Comparison of ENCODE assay signal across 8 cellular contexts in the genomic region with DNA sequence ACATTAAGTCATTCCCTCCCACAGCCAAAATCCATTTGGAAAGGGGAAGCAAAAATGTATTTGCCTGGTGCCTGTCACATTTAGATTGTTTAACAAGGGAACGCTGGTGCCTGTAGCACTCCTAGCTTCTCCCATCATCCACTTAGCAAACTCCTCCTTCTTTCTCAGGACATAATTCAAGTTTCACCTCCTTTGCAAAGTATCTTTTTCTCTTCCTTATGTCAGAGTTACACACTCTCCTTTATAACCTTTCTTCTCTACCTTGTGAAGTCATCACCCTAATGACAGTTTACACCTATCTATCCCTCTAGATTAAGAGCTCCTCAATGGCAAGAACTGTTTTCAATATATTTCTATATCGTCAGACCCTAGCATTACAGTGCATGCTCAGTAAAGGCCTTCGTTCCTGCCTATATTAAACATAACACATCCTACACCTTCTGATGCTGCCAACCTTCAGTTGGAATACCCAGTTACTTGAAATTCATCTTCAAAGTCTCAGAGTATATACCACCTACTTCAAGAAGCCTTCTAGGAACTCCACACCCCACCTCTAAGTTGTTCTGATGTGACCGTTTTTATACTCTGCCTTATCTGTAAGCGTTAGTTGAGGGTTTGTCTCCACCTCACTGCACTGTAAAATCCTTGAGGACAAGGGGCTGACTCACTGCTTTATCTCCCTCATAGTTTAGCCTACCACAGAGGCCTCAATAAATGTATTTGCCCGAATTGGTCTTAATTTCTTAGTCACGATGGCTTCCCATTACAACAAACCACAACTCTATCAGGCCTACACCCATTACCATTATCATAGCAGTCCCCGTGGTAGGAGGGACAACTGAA. TPM values are rescaled to one million over a fixed set of nuclear protein-coding genes. Genes with fewer than 3 reads are reported as not detected.
DNase-seq lines count a peak whose midpoint lies in the region; ATAC-seq and TF ChIP-seq lines count a peak whose summit lies in the region.

No MANE protein-coding gene starts in this region.

- H3K4me1 Mint-ChIP-seq in CD4-positive, alpha-beta T cell (ENCODE audit: low read depth), result peaks cover 50% of the 10 kb centered on the region
- peaks cover 52% of the 10 kb centered on the region for H3K4me1 Mint-ChIP-seq in central memory CD8-positive, alpha-beta T cell
- H3K4me1 Mint-ChIP-seq in naive thymus-derived CD8-positive, alpha-beta T cell, result peaks cover 24 to 53% (median 45%) of the 10 kb centered on the region in 4 donors

- POLR2A ChIA-PET in CD4-positive, alpha-beta T cell (lab: Charles Lee), result interaction anchor here (1.0 to 1.8 kb wide), 6 partner anchors 9 to 210 kb away, joined by 3 to 5 read pairs (median 3); no protein-coding TSS in a partner anchor
- POLR2A ChIA-PET in naive thymus-derived CD8-positive, alpha-beta T cell (lab: Charles Lee), result interaction anchor here (0.8 to 2.4 kb wide), 5 partner anchors 10 to 90 kb away, joined by 3 to 11 read pairs (median 5); no protein-coding TSS in a partner anchor

- H3K36me3 ChIP-seq in MG63, result 0 out of 2 replicates have a peak, but pooled peaks cover 2% of the 10 kb centered on the region

- intact Hi-C loops in CD4-positive, alpha-beta T cell (cut with DNase I, micrococcal nuclease), result loop anchor here (5.0 to 10.0 kb wide), 6 partner anchors 55 to 545 kb away; partner anchors contain the start of genes BTF3L4 (in 1 of the 2), CDKN2C (in 1 of the 2), OSBPL9 (in 1 of the 2) and RNF11 (in 1 of the 2)

- ATAC-seq in CD4-positive, alpha-beta T cell (ENCODE audit: poor library complexity), result no peak
- no peak for ATAC-seq in central memory CD8-positive, alpha-beta T cell (replicated peaks; ENCODE audit: extremely low read depth, poor library complexity, severe bottlenecking)
- no peak for ATAC-seq in naive thymus-derived CD8-positive, alpha-beta T cell
- ATAC-seq in GM19023 (IDR thresholded peaks at IDR 0.05; ENCODE audit: unreplicated experiment), result no peak

- peak overlapping the region; percentile 79 for H3K27ac Mint-ChIP-seq in CD4-positive, alpha-beta T cell
- H3K27ac Mint-ChIP-seq in central memory CD8-positive, alpha-beta T cell (ENCODE audit: low read depth), result peak overlapping the region; percentile 86
- H3K27ac Mint-ChIP-seq in naive thymus-derived CD8-positive, alpha-beta T cell, result peak overlapping the region; percentile 12 to 90 (median 75)

- TF ChIP-seq CTCF in CD4-positive, alpha-beta T cell (IDR thresholded peaks at IDR 0.05), result no peak

- H3K36me3 Mint-ChIP-seq in CD4-positive, alpha-beta T cell (ENCODE audit: low read depth), result peaks cover 8% of the 10 kb centered on the region
- peaks cover 15% of the 10 kb centered on the region for H3K36me3 Mint-ChIP-seq in central memory CD8-positive, alpha-beta T cell (ENCODE audit: insufficient read depth)
- H3K36me3 Mint-ChIP-seq in naive thymus-derived CD8-positive, alpha-beta T cell, result no peaks in the 10 kb centered on the region

- CTCF ChIA-PET in CD4-positive, alpha-beta T cell (lab: Charles Lee), result interaction anchor here (0.5 kb wide), 1 partner anchor 207 kb away, joined by 3 read pairs; no protein-coding TSS in a partner anchor

- no peak for DNase-seq in CD4-positive, alpha-beta T cell
- peak; percentile 94 for DNase-seq in M059J (ENCODE audit: low read depth)
- no peak for DNase-seq in central memory CD8-positive, alpha-beta T cell (ENCODE audit: low spot score in 2 of 2)
- peak in 2 of 10 donors; percentile 14 to 20 for DNase-seq in naive thymus-derived CD8-positive, alpha-beta T cell
- no peak for DNase-seq in HuH-7.5 (ENCODE audit: low spot score)
- no peak for DNase-seq in pons (ENCODE audit: low spot score)
- DNase-seq in MG63, result no peak

- no peak overlapping the region for H3K4me3 ChIP-seq in MG63

- no peaks in the 10 kb centered on the region for H3K9me3 Mint-ChIP-seq in CD4-positive, alpha-beta T cell
- no peaks in the 10 kb centered on the region for H3K9me3 Mint-ChIP-seq in central memory CD8-positive, alpha-beta T cell
- no peaks in the 10 kb centered on the region for H3K9me3 Mint-ChIP-seq in naive thymus-derived CD8-positive, alpha-beta T cell

- no peaks in the 10 kb centered on the region for H3K9me3 ChIP-seq in CD4-positive, alpha-beta T cell (ENCODE audit: control insufficient read depth, low read length)
- no peaks in the 10 kb centered on the region for H3K9me3 ChIP-seq in MG63

- peak overlapping the region; percentile 2 for H3K27ac ChIP-seq in CD4-positive, alpha-beta T cell (ENCODE audit: low read depth, low read length)

- no peaks in the 10 kb centered on the region for H3K27me3 Mint-ChIP-seq in CD4-positive, alpha-beta T cell
- no peaks in the 10 kb centered on the region for H3K27me3 Mint-ChIP-seq in central memory CD8-positive, alpha-beta T cell
- no peaks in the 10 kb centered on the region for H3K27me3 Mint-ChIP-seq in naive thymus-derived CD8-positive, alpha-beta T cell

- H3K4me3 Mint-ChIP-seq in CD4-positive, alpha-beta T cell, result peak overlapping the region; percentile 85
- H3K4me3 Mint-ChIP-seq in central memory CD8-positive, alpha-beta T cell, result peak overlapping the region; percentile 95
- peak overlapping the region; percentile 44 to 89 (median 70) for H3K4me3 Mint-ChIP-seq in naive thymus-derived CD8-positive, alpha-beta T cell

- no peaks in the 10 kb centered on the region for H3K27me3 ChIP-seq in CD4-positive, alpha-beta T cell (ENCODE audit: control insufficient read depth, insufficient read depth, low read length)
- H3K27me3 ChIP-seq in MG63, result no peaks in the 10 kb centered on the region

RNA-seq across cellular contexts. Expression of gene EPS15, which starts 1.0 kb away (rescaled TPM):
- total RNA-seq in CD4-positive, alpha-beta T cell, result 10 to 100 TPM; 44.5 to 47.9 TPM
- total RNA-seq in M059J (2014; rRNA removed; shearing (Covaris generic)), result 28.0 and 46.1 TPM in 2 replicates
- 10 to 100 TPM; 48.8 to 53.8 TPM for total RNA-seq in naive thymus-derived CD8-positive, alpha-beta T cell
- 10 to 100 TPM; 29.5 to 41.1 (median 30.0) TPM for polyA plus RNA-seq in naive thymus-derived CD8-positive, alpha-beta T cell
- total RNA-seq in MG63 (2014; rRNA removed; shearing (Covaris generic); ENCODE audit: low replicate concordance), result 9.3 and 11.4 TPM in 2 replicates
